12 cellular contexts compared by ENCODE assay signal in the genomic region with DNA sequence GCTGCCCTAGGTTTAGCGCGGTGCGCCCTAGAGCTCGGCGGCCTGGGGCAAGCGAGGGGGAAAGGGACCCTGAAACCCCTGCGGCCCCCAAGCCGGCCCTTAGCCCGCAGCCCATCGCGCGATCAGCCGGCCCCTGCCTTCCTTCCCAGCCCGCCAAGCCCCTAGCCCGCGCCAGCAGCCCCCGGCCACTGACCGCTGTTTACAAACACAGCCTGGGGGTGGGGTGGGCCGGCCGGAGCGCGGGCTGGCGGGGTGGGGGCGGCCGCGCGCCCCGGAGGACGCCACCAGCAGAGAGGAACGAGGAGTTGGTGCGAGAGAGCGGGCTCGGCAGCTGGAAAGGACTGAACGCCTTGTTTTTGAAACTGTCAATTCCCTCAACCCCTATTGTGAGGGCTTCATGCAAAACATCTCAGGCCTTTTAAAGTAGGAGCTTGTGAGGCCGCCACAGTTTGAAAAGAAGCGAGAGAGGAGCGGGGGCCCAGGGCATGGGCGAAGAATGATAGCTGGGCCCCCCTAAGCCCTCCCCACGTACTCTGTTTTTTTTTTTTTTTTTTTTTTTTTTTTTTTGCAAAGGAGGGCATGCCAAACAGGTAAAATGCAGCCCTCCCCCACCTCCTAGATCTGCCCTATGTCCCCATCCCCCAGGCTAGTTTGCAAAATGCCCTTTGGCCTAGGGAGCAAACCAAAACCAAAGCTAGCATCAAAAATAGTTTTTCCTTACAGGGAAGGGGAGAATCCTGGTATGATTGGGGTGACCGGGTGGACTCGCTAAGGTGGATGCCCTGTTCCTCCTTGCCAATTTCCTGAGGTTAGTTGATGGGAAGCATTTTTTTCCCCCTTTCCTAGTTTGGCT. TPM values are rescaled to one million over a fixed set of nuclear protein-coding genes. Genes with fewer than 3 reads are reported as not detected.
DNase-seq lines count a peak whose midpoint lies in the region; TF ChIP-seq lines count a peak whose summit lies in the region.
"Had no signal": no experiment of that assay in that cellular context is flagged by ENCODE, and none has a peak within 500 bp of the region (broad histone marks: within the 10 kb centered on the region; RNA-seq: fewer than 3 reads in every experiment).

No MANE protein-coding gene starts in this region.

- no peak overlapping the region for H3K27ac ChIP-seq in iPS DF 6.9 (ENCODE audit: low read length)
- H3K27ac ChIP-seq: SJCRH30 had no signal

- peaks cover 0 to 2% of the 10 kb centered on the region in 2 donors for H3K36me3 Mint-ChIP-seq in CD14-positive monocyte
- H3K36me3 Mint-ChIP-seq: CD8-positive, alpha-beta T cell had no signal

- peaks cover 0 to 2% (median 0%) of the 10 kb centered on the region in 7 donors for H3K9me3 Mint-ChIP-seq in CD14-positive monocyte
- H3K9me3 Mint-ChIP-seq: activated T-cell treated with anti-CD3 and anti-CD28 coated beads, Interleukin-2, amount 50 U/mL, for 4 hours; CD8-positive, alpha-beta T cell had no signal

- no peaks in the 10 kb centered on the region for H3K9me3 ChIP-seq in iPS DF 6.9 (ENCODE audit: control insufficient read depth, insufficient read depth, low read length)
- H3K9me3 ChIP-seq: SJCRH30 had no signal

- H3K27ac Mint-ChIP-seq in CD14-positive monocyte: no peak overlapping the region
- H3K27ac Mint-ChIP-seq: CD8-positive, alpha-beta T cell had no signal

- DNase-seq in CD14-positive monocyte (ENCODE audit: low spot score) (no peak), cerebellar cortex (ENCODE audit: low spot score) (peak; percentile 56), iPS DF 6.9 (ENCODE audit: low read depth, low spot score) (no peak), retina (peak; percentile 82), NCI-H1417 (lab: John Stamatoyannopoulos, UW) (no peak), NCI-H2107 (lab: John Stamatoyannopoulos, UW) (no peak), NCI-H187 (lab: John Stamatoyannopoulos, UW) (no peak)
- DNase-seq in stimulated activated CD4-positive, alpha-beta T cell treated with anti-CD3 and anti-CD28 coated beads, Interleukin-4, amount 100 ng/mL, for 24 hours: no peak
- DNase-seq: activated T-cell treated with anti-CD3 and anti-CD28 coated beads, Interleukin-2, amount 50 U/mL, for 4 hours; CD8-positive, alpha-beta T cell; MV-4-11; SJCRH30 had no signal

- no peaks in the 10 kb centered on the region for H3K36me3 ChIP-seq in iPS DF 6.9 (ENCODE audit: control insufficient read depth, insufficient read depth, low read length)
- H3K36me3 ChIP-seq: SJCRH30 had no signal

- TF ChIP-seq CTCF in CD14-positive monocyte (IDR thresholded peaks at IDR 0.05): no peak

- H3K4me3 ChIP-seq in iPS DF 6.9 (ENCODE audit: low read length): peak overlapping the region; percentile 36; the same call in 1 of the 2 replicates
- H3K4me3 ChIP-seq: SJCRH30 had no signal

- peaks cover 9% of the 10 kb centered on the region for H3K4me1 ChIP-seq in iPS DF 6.9 (ENCODE audit: control insufficient read depth, insufficient read depth, low read length)
- H3K4me1 ChIP-seq: SJCRH30 had no signal

- H3K27me3 ChIP-seq in iPS DF 6.9 (ENCODE audit: control insufficient read depth, insufficient read depth, low read length): peaks cover 10% of the 10 kb centered on the region; the same call in 1 of the 2 replicates
- H3K27me3 ChIP-seq: SJCRH30 had no signal

- peaks cover 25 to 57% (median 34%) of the 10 kb centered on the region in 3 donors for H3K27me3 Mint-ChIP-seq in CD14-positive monocyte (ENCODE audit: low read depth in 3 of 3)

- intact Hi-C loops in CD14-positive monocyte (cut with micrococcal nuclease): loop anchor here (10.0 kb wide), 2 partner anchors 744 to 834 kb away; partner anchors contain the start of gene SPAG6 (in 1 of the 2)

- peaks cover 15% of the 10 kb centered on the region for H3K4me1 Mint-ChIP-seq in CD14-positive monocyte

- H3K4me3 Mint-ChIP-seq in CD14-positive monocyte: peak overlapping the region; percentile 62 to 88
- H3K4me3 Mint-ChIP-seq: activated T-cell treated with anti-CD3 and anti-CD28 coated beads, Interleukin-2, amount 50 U/mL, for 4 hours; CD8-positive, alpha-beta T cell had no signal

- no CpG with 5 or more reads among the region's 41 CpGs for WGBS in iPS DF 6.9 (ENCODE audit: insufficient coverage, insufficient read length)

RNA-seq across cellular contexts. Expression of gene SKIDA1, which starts 15.0 kb away (rescaled TPM):
- under 1 TPM in 1 of 2 donors, not detected in 1; 0.04 TPM for polyA plus RNA-seq in CD14-positive monocyte

RNA-seq across cellular contexts. Expression of gene MLLT10, which starts 23.6 kb away (rescaled TPM):
- polyA plus RNA-seq in CD14-positive monocyte: 1 to 10 TPM; 4.9 to 7.5 TPM

Comparison
In these comparisons a context has a peak if more than half of its experiments do, and no peak if none do; other contexts are left out.
1. DNase-seq: peak in cerebellar cortex (single experiment) and retina (single experiment); none in CD14-positive monocyte (single experiment), iPS DF 6.9 (single experiment), NCI-H1417 (0 of 3), stimulated activated CD4-positive, alpha-beta T cell treated with anti-CD3 and anti-CD28 coated beads, Interleukin-4, amount 100 ng/mL, for 24 hours (single experiment), NCI-H2107 (single experiment) and NCI-H187 (0 of 2).